In genomic region chr15:98859149-98859548, GRCh38 we compare ENCODE assay signal across 15 cellular contexts.
DNase-seq lines count a peak whose midpoint lies in the region; ATAC-seq and TF ChIP-seq lines count a peak whose summit lies in the region.
"Had no signal": no experiment of that assay in that cellular context is flagged by ENCODE, and none has a peak within 500 bp of the region (broad histone marks: within the 10 kb centered on the region; RNA-seq: fewer than 3 reads in every experiment).

No MANE protein-coding gene starts in this region.

- H3K36me3 ChIP-seq in PC-9 (ENCODE audit: low read depth) (no peaks in the 10 kb centered on the region), tibial artery (no peaks in the 10 kb centered on the region)

- H3K27ac Mint-ChIP-seq in immature natural killer cell, result peak overlapping the region in 5 of 6 donors; percentile 78 to 97 (median 90)

- H3K4me1 Mint-ChIP-seq in activated T-cell treated with anti-CD3 and anti-CD28 coated beads, Interleukin-2, amount 50 U/mL, for 4 hours (ENCODE audit: low read depth), result peaks cover 49% of the 10 kb centered on the region
- peaks cover 31 to 41% of the 10 kb centered on the region in 2 donors for H3K4me1 Mint-ChIP-seq in immature natural killer cell

- H3K9me2 ChIP-seq in PC-9 (ENCODE audit: insufficient read depth), result no peaks in the 10 kb centered on the region

- peak overlapping the region; percentile 48 for H3K4me3 Mint-ChIP-seq in activated T-cell treated with anti-CD3 and anti-CD28 coated beads, Interleukin-2, amount 50 U/mL, for 4 hours
- peak overlapping the region in 4 of 5 donors; percentile 67 to 91 (median 76) for H3K4me3 Mint-ChIP-seq in immature natural killer cell
- H3K4me3 Mint-ChIP-seq: endodermal cell had no signal

- peaks cover 76% of the 10 kb centered on the region for H3K4me1 ChIP-seq in PC-9 (replicated peaks; ENCODE audit: insufficient read depth)
- peaks cover 3 to 100% (median 79%) of the 10 kb centered on the region in 4 donors for H3K4me1 ChIP-seq in tibial artery

- H3K27me3 ChIP-seq in PC-9 (ENCODE audit: insufficient read depth, low read depth) (no peaks in the 10 kb centered on the region), tibial artery (no peaks in the 10 kb centered on the region)

- no peaks in the 10 kb centered on the region for H3K36me3 Mint-ChIP-seq in activated T-cell treated with anti-CD3 and anti-CD28 coated beads, Interleukin-2, amount 50 U/mL, for 4 hours (ENCODE audit: insufficient read depth)
- no peaks in the 10 kb centered on the region for H3K36me3 Mint-ChIP-seq in immature natural killer cell

- H3K9me3 ChIP-seq in PC-9 (ENCODE audit: insufficient read depth, low read depth) (no peaks in the 10 kb centered on the region), tibial artery (no peaks in the 10 kb centered on the region)

- no peak for ATAC-seq in activated T-cell treated with anti-CD3 and anti-CD28 coated beads, Interleukin-2, amount 50 U/mL, for 4 hours
- no peak for ATAC-seq in GM21529 (IDR thresholded peaks at IDR 0.05; ENCODE audit: unreplicated experiment)
- ATAC-seq in HG03521 (IDR thresholded peaks at IDR 0.05; ENCODE audit: unreplicated experiment), result no peak

- H3K27ac ChIP-seq in PC-9, result 0 out of 2 replicates have a peak overlapping the region, but pooled peaks have one; percentile 74
- peak overlapping the region; percentile 89 to 92 for H3K27ac ChIP-seq in tibial artery

- H3F3A ChIP-seq in PC-9 (ENCODE audit: insufficient read depth, low read depth), result peaks cover 21% of the 10 kb centered on the region

- TF ChIP-seq CTCF in PC-9 (conservative IDR thresholded peaks at IDR 0.05) (no peak), tibial artery (IDR thresholded peaks at IDR 0.05) (no peak), GM10266 (IDR thresholded peaks at IDR 0.05; ENCODE audit: control insufficient read depth, insufficient read depth, low read depth, missing control alignments) (no peak)

- POLR2A ChIA-PET in PC-9 (lab: Charles Lee; ENCODE audit: unreplicated experiment), result no interaction called here

- H4K20me1 ChIP-seq in PC-9 (ENCODE audit: insufficient read depth), result no peaks in the 10 kb centered on the region

- no peaks in the 10 kb centered on the region for H3K9me3 Mint-ChIP-seq in activated T-cell treated with anti-CD3 and anti-CD28 coated beads, Interleukin-2, amount 50 U/mL, for 4 hours
- H3K9me3 Mint-ChIP-seq in immature natural killer cell, result no peaks in the 10 kb centered on the region
- H3K9me3 Mint-ChIP-seq: endodermal cell had no signal

- no peak overlapping the region for H3K4me3 ChIP-seq in PC-9
- H3K4me3 ChIP-seq in tibial artery, result peak overlapping the region in 1 of 2 donors; percentile 20

- intact Hi-C loops in PC-9 (cut with micrococcal nuclease; ENCODE audit: unreplicated experiment), result no loop called here
- intact Hi-C loops in tibial artery (cut with DNase I; ENCODE audit: low total_unique reads), result no loop called here

- DNase-seq in activated T-cell treated with anti-CD3 and anti-CD28 coated beads, Interleukin-2, amount 50 U/mL, for 4 hours, result no peak
- no peak for DNase-seq in activated T-cell treated with anti-CD3 and anti-CD28 coated beads, Interleukin-2, amount 50 U/mL, for 48 hours
- DNase-seq in PC-9, result no peak
- no peak for DNase-seq in immature natural killer cell
- no peak for DNase-seq in tibial artery
- DNase-seq in GM10266 (ENCODE audit: extremely low spot score), result no peak
- DNase-seq: activated CD4-positive, alpha-beta T cell treated with anti-CD3 and anti-CD28 coated beads for 1 hour; activated effector memory CD4-positive, alpha-beta T cell treated with anti-CD3 and anti-CD28 coated beads, Interleukin-2, amount 50 U/mL, for 16 hours; endodermal cell; foreskin fibroblast; mammary epithelial cell; NCI-H1092; NCI-H446 had no signal

- H2AFZ ChIP-seq in PC-9, result no peak overlapping the region

- H3K4me2 ChIP-seq in PC-9, result peak overlapping the region; percentile 91; the same call in 1 of the 2 replicates

- BruUV-seq in PC-9 (replicated peaks; lab: Mats Ljungman, UMichigan), result no TSS peak

- peaks cover 99% of the 10 kb centered on the region for H3K79me2 ChIP-seq in PC-9 (ENCODE audit: low read depth)

- CTCF ChIA-PET in PC-9 (lab: Charles Lee), result no interaction called here

- no peaks in the 10 kb centered on the region for H3K27me3 Mint-ChIP-seq in activated T-cell treated with anti-CD3 and anti-CD28 coated beads, Interleukin-2, amount 50 U/mL, for 4 hours (ENCODE audit: low read depth)
- H3K27me3 Mint-ChIP-seq in immature natural killer cell (ENCODE audit: low read depth in 3 of 3), result peaks cover 0 to 9% (median 0%) of the 10 kb centered on the region in 3 donors
